Comparison of ENCODE assay signal across 1 cellular context in the genomic region with DNA sequence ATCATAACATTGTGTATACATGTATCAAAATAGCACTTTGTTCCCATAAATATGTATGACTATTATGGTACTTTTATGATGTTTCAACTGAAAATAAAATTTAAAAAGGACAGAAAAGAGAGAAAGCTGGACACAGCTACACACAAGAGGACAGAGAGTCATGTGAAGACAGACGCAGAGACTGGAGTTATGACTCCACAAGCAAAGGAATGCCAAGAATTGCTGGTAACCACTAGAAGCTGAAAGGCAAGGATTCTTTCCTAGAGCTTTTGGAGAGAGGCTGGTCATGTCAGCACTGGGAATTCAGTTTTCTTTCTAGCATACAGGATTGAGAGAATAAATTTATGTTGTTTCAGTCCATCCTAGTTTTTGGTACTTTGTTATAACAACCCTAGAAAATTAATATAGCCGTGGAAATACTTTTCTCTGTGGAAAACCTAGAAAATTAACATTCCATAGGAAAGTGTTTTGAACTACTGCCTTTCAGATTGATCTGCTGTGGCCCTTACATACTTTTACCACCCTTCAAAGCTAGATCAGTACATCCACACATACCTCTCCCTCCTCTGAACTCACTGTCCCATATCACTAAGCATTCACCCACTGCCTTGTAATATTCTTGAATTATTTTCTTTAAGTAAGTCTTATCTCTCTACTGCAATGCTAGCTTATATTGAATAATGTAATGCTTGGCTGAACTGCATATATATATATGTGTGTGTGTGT.
A peak's percentile ranks its signal among the peaks of the same experiment; 100 is the strongest.
TF ChIP-seq lines count a peak whose summit lies in the region.

No MANE protein-coding gene starts in this region.

TF ChIP-seq in IMR-90, 13 proteins besides CTCF, POLR2A, EP300 and RAD21 (continued from another document):
- TF ChIP-seq, protein P1, sequence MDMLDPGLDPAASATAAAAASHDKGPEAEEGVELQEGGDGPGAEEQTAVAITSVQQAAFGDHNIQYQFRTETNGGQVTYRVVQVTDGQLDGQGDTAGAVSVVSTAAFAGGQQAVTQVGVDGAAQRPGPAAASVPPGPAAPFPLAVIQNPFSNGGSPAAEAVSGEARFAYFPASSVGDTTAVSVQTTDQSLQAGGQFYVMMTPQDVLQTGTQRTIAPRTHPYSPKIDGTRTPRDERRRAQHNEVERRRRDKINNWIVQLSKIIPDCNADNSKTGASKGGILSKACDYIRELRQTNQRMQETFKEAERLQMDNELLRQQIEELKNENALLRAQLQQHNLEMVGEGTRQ (IDR thresholded peaks at IDR 0.05; ENCODE audit: low read depth, low read length): peak; percentile 41; the same call in 1 of the 2 replicates
- TF ChIP-seq MXI1 (IDR thresholded peaks at IDR 0.05; ENCODE audit: borderline replicate concordance, low read depth, low read length) (no peak), CEBPB (IDR thresholded peaks at IDR 0.05; ENCODE audit: low read depth, low read length) (peak; percentile 0; the same call in 1 of the 2 replicates), SMC3 (IDR thresholded peaks at IDR 0.05; ENCODE audit: low read depth, low read length) (no peak), CHD1 (IDR thresholded peaks at IDR 0.05; ENCODE audit: low read depth, low read length) (no peak), MAZ (IDR thresholded peaks at IDR 0.05; ENCODE audit: borderline replicate concordance, low read depth, low read length) (no peak)
